ENCODE assay signal across 8 cellular contexts in genomic region chr11:77047007-77047927, GRCh38. TPM values are rescaled to one million over a fixed set of nuclear protein-coding genes. Genes with fewer than 3 reads are reported as not detected.
DNase-seq lines count a peak whose midpoint lies in the region; ATAC-seq and TF ChIP-seq lines count a peak whose summit lies in the region.

No MANE protein-coding gene starts in this region.

- DNase-seq in DMS79 treated with DMSO at 0.1 percent for 48 hours (lab: John Stamatoyannopoulos, UW) (peak; percentile 96), Karpas-422 (peak; percentile 97), Peyer's patch (peak; percentile 73 to 93 (median 77)), fibroblast of villous mesenchyme (ENCODE audit: low read depth) (peak; percentile 94), superior temporal gyrus (ENCODE audit: extremely low spot score) (peak; percentile 98)

- TF ChIP-seq POLR2A in Peyer's patch (IDR thresholded peaks at IDR 0.05): no peak

- no peaks in the 10 kb centered on the region for H3K9me2 ChIP-seq in Karpas-422 (replicated peaks; ENCODE audit: insufficient read depth, low read length)
- no peaks in the 10 kb centered on the region for H3K9me2 ChIP-seq in neural cell (ENCODE audit: insufficient read depth, low read length)

- peaks cover 5% of the 10 kb centered on the region for H3K27me3 Mint-ChIP-seq in activated T-helper 17 cell treated with anti-CD3 and anti-CD28 coated beads, Interleukin-2, amount 50 U/mL, for 72 hours

- peaks cover 5% of the 10 kb centered on the region for H3K4me1 Mint-ChIP-seq in activated T-helper 17 cell treated with anti-CD3 and anti-CD28 coated beads, Interleukin-2, amount 50 U/mL, for 72 hours

- no peaks in the 10 kb centered on the region for H3K79me2 ChIP-seq in Karpas-422 (ENCODE audit: low read length)
- H3K79me2 ChIP-seq in neural cell (replicated peaks; ENCODE audit: insufficient read depth, low read length): no peaks in the 10 kb centered on the region

- H3K4me1 ChIP-seq in Karpas-422 (ENCODE audit: low read length) (peaks cover 6% of the 10 kb centered on the region), Peyer's patch (peaks cover 0 to 13% (median 2%) of the 10 kb centered on the region in 4 donors)

- peak overlapping the region; percentile 73 for H3K27ac Mint-ChIP-seq in activated T-helper 17 cell treated with anti-CD3 and anti-CD28 coated beads, Interleukin-2, amount 50 U/mL, for 72 hours

- TF ChIP-seq RAD21 in neural cell (conservative IDR thresholded peaks at IDR 0.05): peak; percentile 61

- H4K20me1 ChIP-seq in Karpas-422 (ENCODE audit: insufficient read depth, low read depth, low read length) (no peaks in the 10 kb centered on the region), neural cell (ENCODE audit: insufficient read depth) (no peaks in the 10 kb centered on the region)

- TF ChIP-seq EP300 in neural cell (conservative IDR thresholded peaks at IDR 0.05; ENCODE audit: poor library complexity, severe bottlenecking): no peak

- no peaks in the 10 kb centered on the region for H3K9me3 ChIP-seq in Karpas-422 (ENCODE audit: low read length)
- no peaks in the 10 kb centered on the region for H3K9me3 ChIP-seq in Peyer's patch
- no peaks in the 10 kb centered on the region for H3K9me3 ChIP-seq in neural cell (ENCODE audit: low read length)

- H3K27me3 ChIP-seq in Karpas-422 (ENCODE audit: low read length) (no peaks in the 10 kb centered on the region), Peyer's patch (no peaks in the 10 kb centered on the region), neural cell (ENCODE audit: insufficient read depth, low read depth, low read length) (peaks cover 9% of the 10 kb centered on the region)

- H3K36me3 ChIP-seq in Karpas-422 (ENCODE audit: insufficient read depth, low read length) (no peaks in the 10 kb centered on the region), Peyer's patch (no peaks in the 10 kb centered on the region), neural cell (ENCODE audit: insufficient read depth, low read length) (no peaks in the 10 kb centered on the region)

- H3F3A ChIP-seq in neural cell (ENCODE audit: insufficient read depth, low read length, poor library complexity, severe bottlenecking): no peaks in the 10 kb centered on the region

- H2AFZ ChIP-seq in Karpas-422 (ENCODE audit: low read length): peak overlapping the region; percentile 96
- no peak overlapping the region for H2AFZ ChIP-seq in neural cell (ENCODE audit: low read depth, low read length)

- H3K4me3 Mint-ChIP-seq in activated T-helper 17 cell treated with anti-CD3 and anti-CD28 coated beads, Interleukin-2, amount 50 U/mL, for 72 hours: peak overlapping the region; percentile 64

- H3K4me3 ChIP-seq in Karpas-422 (ENCODE audit: low read length): peak overlapping the region; percentile 60
- peak overlapping the region; percentile 12 to 45 (median 30) for H3K4me3 ChIP-seq in Peyer's patch
- peak overlapping the region; percentile 62 for H3K4me3 ChIP-seq in fibroblast of villous mesenchyme (ENCODE audit: low read depth, low read length)
- no peak overlapping the region for H3K4me3 ChIP-seq in neural cell (ENCODE audit: low read length)

- peak overlapping the region; percentile 76 for H3K4me2 ChIP-seq in Karpas-422 (ENCODE audit: low read depth, low read length, poor library complexity, severe bottlenecking)
- no peak overlapping the region for H3K4me2 ChIP-seq in neural cell (ENCODE audit: low read length)

- no peaks in the 10 kb centered on the region for H3K36me3 Mint-ChIP-seq in activated T-helper 17 cell treated with anti-CD3 and anti-CD28 coated beads, Interleukin-2, amount 50 U/mL, for 72 hours (ENCODE audit: low read depth)

- peak; percentile 82 for ATAC-seq in GM21723 (IDR thresholded peaks at IDR 0.05; ENCODE audit: unreplicated experiment)
- ATAC-seq in activated T-helper 17 cell treated with anti-CD3 and anti-CD28 coated beads, Interleukin-2, amount 50 U/mL, for 72 hours (replicated peaks): peak; percentile 96

- H3K9me3 Mint-ChIP-seq in activated T-helper 17 cell treated with anti-CD3 and anti-CD28 coated beads, Interleukin-2, amount 50 U/mL, for 72 hours: no peaks in the 10 kb centered on the region

- no peak overlapping the region for H3K27ac ChIP-seq in Karpas-422 (ENCODE audit: low read length)
- H3K27ac ChIP-seq in Peyer's patch: peak overlapping the region in 3 of 4 donors; percentile 8 to 43 (median 39)
- H3K27ac ChIP-seq in neural cell (ENCODE audit: low read length): no peak overlapping the region

- TF ChIP-seq CTCF in Peyer's patch (IDR thresholded peaks at IDR 0.05) (peak; percentile 64 to 91 (median 89)), fibroblast of villous mesenchyme (IDR thresholded peaks at IDR 0.05; ENCODE audit: insufficient read depth, low read depth, low read length) (peak; percentile 65), neural cell (IDR thresholded peaks at IDR 0.05; ENCODE audit: poor library complexity, severe bottlenecking) (peak; percentile 73)

- H3K9ac ChIP-seq in Karpas-422 (ENCODE audit: low read length) (peak overlapping the region; percentile 45; the same call in 1 of the 2 replicates), neural cell (ENCODE audit: low read length) (no peak overlapping the region)

TF ChIP-seq in neural cell, 6 proteins besides CTCF, POLR2A, EP300 and RAD21:
- TF ChIP-seq SMC3 (conservative IDR thresholded peaks at IDR 0.05; ENCODE audit: poor library complexity) (peak; percentile 72), TAF1 (IDR thresholded peaks at IDR 0.05; ENCODE audit: low read depth) (no peak), EZH2 (IDR thresholded peaks at IDR 0.05; ENCODE audit: borderline replicate concordance, insufficient read depth, low read length, poor library complexity, severe bottlenecking) (no peak)

RNA-seq across cellular contexts. Expression of gene B3GNT6, which starts 13.1 kb away (rescaled TPM):
- not detected in 2 replicates for total RNA-seq in Karpas-422 (2014; rRNA removed; shearing (Covaris generic); ENCODE audit: low replicate concordance)
- total RNA-seq in Peyer's patch (10 to 100 TPM in 3 of 4 donors, 1 to 10 TPM in 1; 5.0 to 76.4 (median 26.2) TPM), fibroblast of villous mesenchyme (not detected in 2 replicates)
- total RNA-seq in activated T-helper 17 cell treated with anti-CD3 and anti-CD28 coated beads, Interleukin-2, amount 50 U/mL, for 72 hours: not detected
- polyA plus RNA-seq in neural cell: not detected in 2 replicates
- not detected in 2 replicates for polyA minus RNA-seq in neural cell

RNA-seq across cellular contexts. Expression of gene CAPN5, which starts 19.5 kb away (rescaled TPM):
- total RNA-seq in Karpas-422 (2014; rRNA removed; shearing (Covaris generic); ENCODE audit: low replicate concordance): 0.07 and 0.54 TPM in 2 replicates
- 100 to 1,000 TPM in 3 of 4 donors, 10 to 100 TPM in 1; 75.9 to 203 (median 162) TPM for total RNA-seq in Peyer's patch
- under 1 TPM; 0.19 to 0.93 TPM for total RNA-seq in activated T-helper 17 cell treated with anti-CD3 and anti-CD28 coated beads, Interleukin-2, amount 50 U/mL, for 72 hours
- total RNA-seq in fibroblast of villous mesenchyme: 14.7 and 21.6 TPM in 2 replicates
- polyA plus RNA-seq in neural cell: 20.5 and 30.1 TPM in 2 replicates
- 25.3 and 27.2 TPM in 2 replicates for polyA minus RNA-seq in neural cell

RNA-seq across cellular contexts. Expression of gene OMP, which starts 55.4 kb away (rescaled TPM):
- total RNA-seq in Karpas-422 (2014; rRNA removed; shearing (Covaris generic); ENCODE audit: low replicate concordance): not detected in 2 replicates
- 10 to 100 TPM; 11.2 to 44.3 (median 21.3) TPM for total RNA-seq in Peyer's patch
- total RNA-seq in activated T-helper 17 cell treated with anti-CD3 and anti-CD28 coated beads, Interleukin-2, amount 50 U/mL, for 72 hours: not detected
- total RNA-seq in fibroblast of villous mesenchyme: 1.6 TPM in 1 of 2 replicates, not detected in the other
- not detected in 2 replicates for polyA plus RNA-seq in neural cell
- polyA minus RNA-seq in neural cell: 2.3 TPM in 1 of 2 replicates, not detected in the other

Comparison
In these comparisons a context has a peak if more than half of its experiments do, and no peak if none do; other contexts are left out.
1. H3K27ac ChIP-seq: peak in Peyer's patch (3 of 4); none in Karpas-422 (single experiment) and neural cell (single experiment).
2. Peak in every context shown above with its lines, with median percentiles within 50 percentile points of each other: DNase-seq and CTCF ChIP-seq.